Comparison of ENCODE assay signal across 11 cellular contexts in the genomic region with DNA sequence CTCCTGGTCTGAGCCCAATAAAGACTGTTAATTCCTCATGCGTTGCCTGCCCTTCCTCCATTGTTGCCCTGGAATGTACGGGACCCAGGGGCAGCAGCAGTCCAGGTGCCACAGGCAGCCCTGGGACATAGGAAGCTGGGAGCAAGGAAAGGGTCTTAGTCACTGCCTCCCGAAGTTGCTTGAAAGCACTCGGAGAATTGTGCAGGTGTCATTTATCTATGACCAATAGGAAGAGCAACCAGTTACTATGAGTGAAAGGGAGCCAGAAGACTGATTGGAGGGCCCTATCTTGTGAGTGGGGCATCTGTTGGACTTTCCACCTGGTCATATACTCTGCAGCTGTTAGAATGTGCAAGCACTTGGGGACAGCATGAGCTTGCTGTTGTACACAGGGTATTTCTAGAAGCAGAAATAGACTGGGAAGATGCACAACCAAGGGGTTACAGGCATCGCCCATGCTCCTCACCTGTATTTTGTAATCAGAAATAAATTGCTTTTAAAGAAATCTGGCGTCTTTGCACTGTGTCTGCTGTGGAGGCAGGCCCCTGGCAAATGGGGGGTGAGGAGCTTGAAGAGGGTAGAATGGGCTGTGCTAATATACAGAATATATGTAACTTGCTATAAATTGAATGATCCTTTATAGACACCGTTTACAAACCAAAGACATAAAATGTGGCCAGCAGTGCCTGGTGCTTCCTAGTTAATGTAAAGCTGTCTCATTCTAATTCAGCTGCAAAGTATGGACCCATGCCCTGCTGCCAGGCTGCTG. TPM values are rescaled to one million over a fixed set of nuclear protein-coding genes. Genes with fewer than 3 reads are reported as not detected.
DNase-seq lines count a peak whose midpoint lies in the region; TF ChIP-seq lines count a peak whose summit lies in the region.
"Had no signal": no experiment of that assay in that cellular context is flagged by ENCODE, and none has a peak within 500 bp of the region (broad histone marks: within the 10 kb centered on the region; RNA-seq: fewer than 3 reads in every experiment).

No MANE protein-coding gene starts in this region.

- no peaks in the 10 kb centered on the region for H3K9me3 ChIP-seq in colonic mucosa
- H3K9me3 ChIP-seq: suprapubic skin had no signal

- peaks cover 40% of the 10 kb centered on the region for H3K4me1 Mint-ChIP-seq in T-helper 1 cell treated with Interleukin-12 subunit alpha and Interleukin-12 subunit beta and Interleukin-4 antibody, amounts not matched to agents 30 μg/mL and 1 μg/mL, for 36 hours (ENCODE audit: low read depth)
- H3K4me1 Mint-ChIP-seq in activated T-helper 2 cell treated with anti-CD3 and anti-CD28 coated beads, Interferon-gamma antibody, Interleukin-2, Interleukin-4, amounts not matched to agents 10 μg/mL and 5 μg/mL and 100 μg/mL, durations not matched to agents 14 hours and 24 hours and 36 hours (ENCODE audit: low read depth): peaks cover 21% of the 10 kb centered on the region
- peaks cover 20% of the 10 kb centered on the region for H3K4me1 Mint-ChIP-seq in nephron

- H3K27me3 Mint-ChIP-seq in T-helper 1 cell treated with Interleukin-12 subunit alpha and Interleukin-12 subunit beta and Interleukin-4 antibody, amounts not matched to agents 30 μg/mL and 1 μg/mL, for 36 hours (ENCODE audit: low read depth): peaks cover 4% of the 10 kb centered on the region
- no peaks in the 10 kb centered on the region for H3K27me3 Mint-ChIP-seq in activated T-helper 2 cell treated with anti-CD3 and anti-CD28 coated beads, Interferon-gamma antibody, Interleukin-2, Interleukin-4, amounts not matched to agents 10 μg/mL and 5 μg/mL and 100 μg/mL, durations not matched to agents 14 hours and 24 hours and 36 hours (ENCODE audit: low read depth)
- H3K27me3 Mint-ChIP-seq in nephron (ENCODE audit: low read depth): no peaks in the 10 kb centered on the region

- H3K27ac ChIP-seq in HL-60 (replicated peaks) (peak overlapping the region; percentile 4; the same call in 1 of the 2 replicates), colonic mucosa (no peak overlapping the region)
- H3K27ac ChIP-seq: suprapubic skin had no signal

- no peaks in the 10 kb centered on the region for H3K9me3 Mint-ChIP-seq in T-helper 1 cell treated with Interleukin-12 subunit alpha and Interleukin-12 subunit beta and Interleukin-4 antibody, amounts not matched to agents 30 μg/mL and 1 μg/mL, for 36 hours
- H3K9me3 Mint-ChIP-seq in activated T-helper 2 cell treated with anti-CD3 and anti-CD28 coated beads, Interferon-gamma antibody, Interleukin-2, Interleukin-4, amounts not matched to agents 10 μg/mL and 5 μg/mL and 100 μg/mL, durations not matched to agents 14 hours and 24 hours and 36 hours: no peaks in the 10 kb centered on the region
- H3K9me3 Mint-ChIP-seq in nephron: no peaks in the 10 kb centered on the region

- intact Hi-C loops in activated T-helper 2 cell treated with anti-CD3 and anti-CD28 coated beads, Interferon-gamma antibody, Interleukin-2, Interleukin-4, amounts not matched to agents 10 μg/mL and 5 μg/mL and 100 μg/mL, durations not matched to agents 14 hours and 24 hours and 36 hours (cut with micrococcal nuclease): no loop called here
- intact Hi-C loops in colonic mucosa (cut with DNase I): no loop called here

- H3K4me1 ChIP-seq in colonic mucosa: peaks cover 10% of the 10 kb centered on the region

- peaks cover 26% of the 10 kb centered on the region for H3K36me3 ChIP-seq in colonic mucosa

- H3K9ac ChIP-seq in colonic mucosa (ENCODE audit: low read depth in 2 of 2, low read length in 2 of 2): no peak overlapping the region

- DNase-seq in T-helper 1 cell: no peak
- no peak for DNase-seq in HL-60 (ENCODE audit: low read depth in 1 of 2, low spot score in 1 of 2)
- DNase-seq in activated T-helper 2 cell treated with anti-CD3 and anti-CD28 coated beads, Interferon-gamma antibody, Interleukin-2, Interleukin-4, amounts not matched to agents 10 μg/mL and 5 μg/mL and 100 μg/mL, durations not matched to agents 14 hours and 24 hours and 36 hours (ENCODE audit: low spot score): no peak
- DNase-seq in colonic mucosa: no peak
- no peak for DNase-seq in NCI-H1436 treated with DMSO at 0.1 percent for 48 hours (lab: John Stamatoyannopoulos, UW)
- no peak for DNase-seq in NCI-H1694 (lab: John Stamatoyannopoulos, UW)
- DNase-seq: amygdala, NCI-H1694 treated with DMSO at 0.1 percent for 48 hours had no signal

- no peaks in the 10 kb centered on the region for H3K27me3 ChIP-seq in HL-60 (ENCODE audit: insufficient read depth, poor library complexity, severe bottlenecking)
- H3K27me3 ChIP-seq in colonic mucosa: no peaks in the 10 kb centered on the region
- H3K27me3 ChIP-seq: suprapubic skin had no signal

- peak overlapping the region; percentile 13 for H3K4me3 Mint-ChIP-seq in T-helper 1 cell treated with Interleukin-12 subunit alpha and Interleukin-12 subunit beta and Interleukin-4 antibody, amounts not matched to agents 30 μg/mL and 1 μg/mL, for 36 hours
- H3K4me3 Mint-ChIP-seq in activated T-helper 2 cell treated with anti-CD3 and anti-CD28 coated beads, Interferon-gamma antibody, Interleukin-2, Interleukin-4, amounts not matched to agents 10 μg/mL and 5 μg/mL and 100 μg/mL, durations not matched to agents 14 hours and 24 hours and 36 hours (ENCODE audit: low read depth): no peak overlapping the region
- H3K4me3 Mint-ChIP-seq in nephron: peak overlapping the region in 2 of 3 experiments; percentile 56 to 59

- TF ChIP-seq CTCF in HL-60 (IDR thresholded peaks at IDR 0.05; ENCODE audit: insufficient read depth, low read length) (no peak), nephron (IDR thresholded peaks at IDR 0.05; ENCODE audit: unreplicated experiment in 3 of 3) (no peak), colonic mucosa (IDR thresholded peaks at IDR 0.05) (no peak)

- H3K27ac Mint-ChIP-seq in T-helper 1 cell treated with Interleukin-12 subunit alpha and Interleukin-12 subunit beta and Interleukin-4 antibody, amounts not matched to agents 30 μg/mL and 1 μg/mL, for 36 hours: peak overlapping the region; percentile 31
- peak overlapping the region; percentile 66 for H3K27ac Mint-ChIP-seq in activated T-helper 2 cell treated with anti-CD3 and anti-CD28 coated beads, Interferon-gamma antibody, Interleukin-2, Interleukin-4, amounts not matched to agents 10 μg/mL and 5 μg/mL and 100 μg/mL, durations not matched to agents 14 hours and 24 hours and 36 hours
- H3K27ac Mint-ChIP-seq in nephron: peak overlapping the region; percentile 80 to 87 (median 83)

- no peak overlapping the region for H3K4me3 ChIP-seq in HL-60 (replicated peaks; ENCODE audit: insufficient read depth, low read length)
- H3K4me3 ChIP-seq in colonic mucosa: no peak overlapping the region
- H3K4me3 ChIP-seq: suprapubic skin had no signal

- H3K36me3 Mint-ChIP-seq in T-helper 1 cell treated with Interleukin-12 subunit alpha and Interleukin-12 subunit beta and Interleukin-4 antibody, amounts not matched to agents 30 μg/mL and 1 μg/mL, for 36 hours (ENCODE audit: low read depth): peaks cover 67% of the 10 kb centered on the region
- peaks cover 72% of the 10 kb centered on the region for H3K36me3 Mint-ChIP-seq in activated T-helper 2 cell treated with anti-CD3 and anti-CD28 coated beads, Interferon-gamma antibody, Interleukin-2, Interleukin-4, amounts not matched to agents 10 μg/mL and 5 μg/mL and 100 μg/mL, durations not matched to agents 14 hours and 24 hours and 36 hours (ENCODE audit: low read depth)
- peaks cover 53% of the 10 kb centered on the region for H3K36me3 Mint-ChIP-seq in nephron (ENCODE audit: low read depth)

RNA-seq across cellular contexts. Expression of gene RPS11, which starts 4.2 kb away (rescaled TPM):
- total RNA-seq in activated T-helper 2 cell treated with anti-CD3 and anti-CD28 coated beads, Interferon-gamma antibody, Interleukin-2, Interleukin-4, amounts not matched to agents 10 μg/mL and 5 μg/mL and 100 μg/mL, durations not matched to agents 14 hours and 24 hours and 36 hours: 2,145 and 2,173 TPM in 2 replicates
- 1,000 to 10,000 TPM; 1,734 to 1,870 TPM for total RNA-seq in colonic mucosa

RNA-seq across cellular contexts. Expression of gene RPL13A, which starts 4.6 kb away (rescaled TPM):
- 3,221 and 3,346 TPM in 2 replicates for total RNA-seq in activated T-helper 2 cell treated with anti-CD3 and anti-CD28 coated beads, Interferon-gamma antibody, Interleukin-2, Interleukin-4, amounts not matched to agents 10 μg/mL and 5 μg/mL and 100 μg/mL, durations not matched to agents 14 hours and 24 hours and 36 hours
- 1,000 to 10,000 TPM; 2,431 to 2,528 TPM for total RNA-seq in colonic mucosa

RNA-seq across cellular contexts. Expression of gene FLT3LG, which starts 18.0 kb away (rescaled TPM):
- 49.3 and 57.9 TPM in 2 replicates for total RNA-seq in activated T-helper 2 cell treated with anti-CD3 and anti-CD28 coated beads, Interferon-gamma antibody, Interleukin-2, Interleukin-4, amounts not matched to agents 10 μg/mL and 5 μg/mL and 100 μg/mL, durations not matched to agents 14 hours and 24 hours and 36 hours
- 1 to 10 TPM; 2.9 to 4.9 TPM for total RNA-seq in colonic mucosa

RNA-seq across cellular contexts. Expression of gene FCGRT, which starts 20.5 kb away (rescaled TPM):
- 1.8 and 2.2 TPM in 2 replicates for total RNA-seq in activated T-helper 2 cell treated with anti-CD3 and anti-CD28 coated beads, Interferon-gamma antibody, Interleukin-2, Interleukin-4, amounts not matched to agents 10 μg/mL and 5 μg/mL and 100 μg/mL, durations not matched to agents 14 hours and 24 hours and 36 hours
- 100 to 1,000 TPM; 285 to 621 TPM for total RNA-seq in colonic mucosa

RNA-seq across cellular contexts. Expression of gene RCN3, which starts 35.8 kb away (rescaled TPM):
- total RNA-seq in activated T-helper 2 cell treated with anti-CD3 and anti-CD28 coated beads, Interferon-gamma antibody, Interleukin-2, Interleukin-4, amounts not matched to agents 10 μg/mL and 5 μg/mL and 100 μg/mL, durations not matched to agents 14 hours and 24 hours and 36 hours: 3.2 and 3.8 TPM in 2 replicates
- total RNA-seq in colonic mucosa: 10 to 100 TPM; 16.9 to 55.1 TPM

Comparison
In these comparisons a context has a peak if more than half of its experiments do, and no peak if none do; other contexts are left out.
1. H3K27ac Mint-ChIP-seq: peak in every context shown above with its lines; median percentile 83 in nephron; 66 in activated T-helper 2 cell treated with anti-CD3 and anti-CD28 coated beads, Interferon-gamma antibody, Interleukin-2, Interleukin-4, amounts not matched to agents 10 μg/mL and 5 μg/mL and 100 μg/mL, durations not matched to agents 14 hours and 24 hours and 36 hours; 31 in T-helper 1 cell treated with Interleukin-12 subunit alpha and Interleukin-12 subunit beta and Interleukin-4 antibody, amounts not matched to agents 30 μg/mL and 1 μg/mL, for 36 hours.